In the genomic region with DNA sequence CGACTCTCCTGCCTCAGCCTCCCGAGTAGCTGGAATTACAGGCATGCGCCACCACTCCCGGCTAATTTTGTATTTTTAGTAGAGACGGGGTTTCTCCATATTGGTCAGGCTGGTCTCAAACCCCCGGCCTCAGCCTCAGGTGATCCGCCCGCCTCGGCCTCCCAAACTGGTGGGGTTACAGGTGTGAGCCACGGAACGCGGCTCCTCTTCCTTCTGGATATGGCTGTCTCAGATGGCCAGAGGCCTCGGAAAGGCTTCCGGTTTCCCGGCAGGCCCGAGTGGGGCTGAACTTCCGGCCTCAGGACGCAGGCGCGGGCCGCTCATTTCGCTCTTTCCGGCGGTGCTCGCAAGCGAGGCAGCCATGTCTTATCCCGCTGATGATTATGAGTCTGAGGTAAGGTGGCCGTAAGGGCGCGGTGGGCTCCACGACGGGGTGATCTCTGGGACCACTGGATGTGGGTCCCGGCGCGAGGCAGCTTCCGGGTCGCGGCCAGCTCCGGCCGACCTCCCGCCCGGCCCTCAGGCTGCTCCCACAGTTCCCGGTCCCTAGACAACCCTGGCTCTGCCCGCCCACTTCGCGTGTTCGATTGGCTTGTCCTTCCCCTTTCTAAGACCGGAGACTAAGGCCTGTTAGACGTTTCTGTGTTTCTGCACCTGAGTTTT, we compare ENCODE assay signal across 1 cellular context.
TF ChIP-seq lines count a peak whose summit lies in the region.

Gene EIF3L, plus strand, starts transcription at position 331 of the 663 bp plus-strand sequence. Its CDS starts 31 bp downstream, at position 362.

TF ChIP-seq in GM23338, 12 proteins besides CTCF, POLR2A, EP300 and RAD21:
- TF ChIP-seq ZNF462 (CRISPR knock-in tag; IDR thresholded peaks at IDR 0.05) (no peak), ZNF331 (CRISPR knock-in tag; IDR thresholded peaks at IDR 0.05; ENCODE audit: low read depth) (no peak), JUNB (IDR thresholded peaks at IDR 0.05; ENCODE audit: unreplicated experiment) (no peak), STAT1 (IDR thresholded peaks at IDR 0.05; ENCODE audit: unreplicated experiment) (no peak), POLR2AphosphoS5 (IDR thresholded peaks at IDR 0.05; ENCODE audit: low read depth) (peak; percentile 94), ZNF114 (CRISPR knock-in tag; IDR thresholded peaks at IDR 0.05) (no peak), NANOG (IDR thresholded peaks at IDR 0.05; ENCODE audit: borderline replicate concordance) (no peak), EZH2phosphoT487 (IDR thresholded peaks at IDR 0.05; ENCODE audit: unreplicated experiment) (no peak), EZH2 (IDR thresholded peaks at IDR 0.05; ENCODE audit: low read depth, unreplicated experiment) (no peak), CREB1 (CRISPR knock-in tag; IDR thresholded peaks at IDR 0.05; ENCODE audit: low read depth) (no peak)
- TF ChIP-seq, protein P1, sequence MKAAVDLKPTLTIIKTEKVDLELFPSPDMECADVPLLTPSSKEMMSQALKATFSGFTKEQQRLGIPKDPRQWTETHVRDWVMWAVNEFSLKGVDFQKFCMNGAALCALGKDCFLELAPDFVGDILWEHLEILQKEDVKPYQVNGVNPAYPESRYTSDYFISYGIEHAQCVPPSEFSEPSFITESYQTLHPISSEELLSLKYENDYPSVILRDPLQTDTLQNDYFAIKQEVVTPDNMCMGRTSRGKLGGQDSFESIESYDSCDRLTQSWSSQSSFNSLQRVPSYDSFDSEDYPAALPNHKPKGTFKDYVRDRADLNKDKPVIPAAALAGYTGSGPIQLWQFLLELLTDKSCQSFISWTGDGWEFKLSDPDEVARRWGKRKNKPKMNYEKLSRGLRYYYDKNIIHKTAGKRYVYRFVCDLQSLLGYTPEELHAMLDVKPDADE (IDR thresholded peaks at IDR 0.05), result peak; percentile 76
- TF ChIP-seq, protein P2, sequence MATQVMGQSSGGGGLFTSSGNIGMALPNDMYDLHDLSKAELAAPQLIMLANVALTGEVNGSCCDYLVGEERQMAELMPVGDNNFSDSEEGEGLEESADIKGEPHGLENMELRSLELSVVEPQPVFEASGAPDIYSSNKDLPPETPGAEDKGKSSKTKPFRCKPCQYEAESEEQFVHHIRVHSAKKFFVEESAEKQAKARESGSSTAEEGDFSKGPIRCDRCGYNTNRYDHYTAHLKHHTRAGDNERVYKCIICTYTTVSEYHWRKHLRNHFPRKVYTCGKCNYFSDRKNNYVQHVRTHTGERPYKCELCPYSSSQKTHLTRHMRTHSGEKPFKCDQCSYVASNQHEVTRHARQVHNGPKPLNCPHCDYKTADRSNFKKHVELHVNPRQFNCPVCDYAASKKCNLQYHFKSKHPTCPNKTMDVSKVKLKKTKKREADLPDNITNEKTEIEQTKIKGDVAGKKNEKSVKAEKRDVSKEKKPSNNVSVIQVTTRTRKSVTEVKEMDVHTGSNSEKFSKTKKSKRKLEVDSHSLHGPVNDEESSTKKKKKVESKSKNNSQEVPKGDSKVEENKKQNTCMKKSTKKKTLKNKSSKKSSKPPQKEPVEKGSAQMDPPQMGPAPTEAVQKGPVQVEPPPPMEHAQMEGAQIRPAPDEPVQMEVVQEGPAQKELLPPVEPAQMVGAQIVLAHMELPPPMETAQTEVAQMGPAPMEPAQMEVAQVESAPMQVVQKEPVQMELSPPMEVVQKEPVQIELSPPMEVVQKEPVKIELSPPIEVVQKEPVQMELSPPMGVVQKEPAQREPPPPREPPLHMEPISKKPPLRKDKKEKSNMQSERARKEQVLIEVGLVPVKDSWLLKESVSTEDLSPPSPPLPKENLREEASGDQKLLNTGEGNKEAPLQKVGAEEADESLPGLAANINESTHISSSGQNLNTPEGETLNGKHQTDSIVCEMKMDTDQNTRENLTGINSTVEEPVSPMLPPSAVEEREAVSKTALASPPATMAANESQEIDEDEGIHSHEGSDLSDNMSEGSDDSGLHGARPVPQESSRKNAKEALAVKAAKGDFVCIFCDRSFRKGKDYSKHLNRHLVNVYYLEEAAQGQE (IDR thresholded peaks at IDR 0.05; ENCODE audit: unreplicated experiment), result no peak
